Comparison of ENCODE assay signal across 8 cellular contexts in the genomic region with DNA sequence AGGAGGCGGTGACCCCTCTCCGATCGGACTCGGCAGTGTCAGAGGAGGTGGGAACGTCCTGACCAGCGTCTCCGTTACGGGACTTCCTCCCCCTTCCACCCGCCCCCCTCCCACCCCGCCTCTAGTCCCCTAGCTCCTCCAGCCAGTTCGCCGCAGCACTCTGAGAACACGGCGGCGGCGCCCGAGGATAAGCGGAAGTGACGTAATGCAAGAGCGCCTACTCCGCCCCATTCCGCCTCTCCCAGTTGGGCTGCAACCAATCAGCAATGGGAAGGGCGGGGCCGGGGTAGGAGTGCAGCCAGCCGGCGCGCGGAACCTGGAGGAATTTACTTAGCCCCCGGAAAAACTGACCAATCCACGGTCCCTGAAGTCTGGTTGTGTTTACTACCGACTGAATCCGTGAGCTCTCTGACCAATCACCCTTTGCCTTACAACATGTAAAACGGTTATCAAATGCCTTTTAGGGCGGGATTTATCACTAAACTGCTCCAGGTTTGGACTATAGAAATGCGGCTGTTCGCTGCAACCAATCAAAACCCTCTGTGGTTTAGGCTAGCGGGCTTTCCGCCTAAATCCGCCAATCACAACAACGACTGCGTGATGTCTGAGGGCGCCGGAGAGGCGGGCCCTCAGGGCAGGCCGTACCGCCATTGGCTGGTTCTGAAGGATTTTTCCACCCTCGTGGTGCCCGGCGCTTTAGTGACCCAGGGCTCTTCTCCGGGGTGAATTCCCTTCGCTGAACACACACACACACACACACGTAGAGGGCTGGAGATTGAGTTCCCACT. TPM values are rescaled to one million over a fixed set of nuclear protein-coding genes. Genes with fewer than 3 reads are reported as not detected.
DNase-seq lines count a peak whose midpoint lies in the region; TF ChIP-seq lines count a peak whose summit lies in the region.

A gene with protein sequence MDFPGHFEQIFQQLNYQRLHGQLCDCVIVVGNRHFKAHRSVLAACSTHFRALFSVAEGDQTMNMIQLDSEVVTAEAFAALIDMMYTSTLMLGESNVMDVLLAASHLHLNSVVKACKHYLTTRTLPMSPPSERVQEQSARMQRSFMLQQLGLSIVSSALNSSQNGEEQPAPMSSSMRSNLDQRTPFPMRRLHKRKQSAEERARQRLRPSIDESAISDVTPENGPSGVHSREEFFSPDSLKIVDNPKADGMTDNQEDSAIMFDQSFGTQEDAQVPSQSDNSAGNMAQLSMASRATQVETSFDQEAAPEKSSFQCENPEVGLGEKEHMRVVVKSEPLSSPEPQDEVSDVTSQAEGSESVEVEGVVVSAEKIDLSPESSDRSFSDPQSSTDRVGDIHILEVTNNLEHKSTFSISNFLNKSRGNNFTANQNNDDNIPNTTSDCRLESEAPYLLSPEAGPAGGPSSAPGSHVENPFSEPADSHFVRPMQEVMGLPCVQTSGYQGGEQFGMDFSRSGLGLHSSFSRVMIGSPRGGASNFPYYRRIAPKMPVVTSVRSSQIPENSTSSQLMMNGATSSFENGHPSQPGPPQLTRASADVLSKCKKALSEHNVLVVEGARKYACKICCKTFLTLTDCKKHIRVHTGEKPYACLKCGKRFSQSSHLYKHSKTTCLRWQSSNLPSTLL (minus strand): TSS at position 202 of the 788 bp plus-strand sequence. CDS start 22,899 bp downstream, outside the sequence.

- no peak for TF ChIP-seq EP300 in suprapubic skin (IDR thresholded peaks at IDR 0.05)

- peak within 1 kb of the TSS; percentile 98 for H3K27ac ChIP-seq in suprapubic skin

- H3K36me3 Mint-ChIP-seq in activated naive CD4-positive, alpha-beta T cell treated with anti-CD3 and anti-CD28 coated beads, Interleukin-2, amount 10 ng/mL, durations not matched to agents 7 days and 5 days: peaks cover 13% of the 10 kb centered on the region

- H3K27ac Mint-ChIP-seq in activated naive CD4-positive, alpha-beta T cell treated with anti-CD3 and anti-CD28 coated beads, Interleukin-2, amount 10 ng/mL, durations not matched to agents 7 days and 5 days: peak within 1 kb of the TSS; percentile 98

- no peaks in the 10 kb centered on the region for H3K27me3 ChIP-seq in suprapubic skin

- TF ChIP-seq POLR2A in suprapubic skin (IDR thresholded peaks at IDR 0.05): no peak

- H3K4me1 Mint-ChIP-seq in activated naive CD4-positive, alpha-beta T cell treated with anti-CD3 and anti-CD28 coated beads, Interleukin-2, amount 10 ng/mL, durations not matched to agents 7 days and 5 days: peaks cover 36% of the 10 kb centered on the region

- peaks cover 42% of the 10 kb centered on the region for H3K4me1 ChIP-seq in suprapubic skin

- 0% methylated on average over 24 of the region's 52 CpGs for WGBS in suprapubic skin

- CTCF ChIA-PET in activated naive CD4-positive, alpha-beta T cell treated with anti-CD3 and anti-CD28 coated beads, Interleukin-2, amount 10 ng/mL, durations not matched to agents 7 days and 5 days (lab: Charles Lee): interaction anchor here (0.7 to 1.1 kb wide), 2 partner anchors 16 to 44 kb away, joined by 3 to 4 read pairs; no protein-coding TSS in a partner anchor

- TF ChIP-seq CTCF in HFF-Myc (IDR thresholded peaks at IDR 0.05; ENCODE audit: low read depth, low read length, missing control alignments) (no peak), suprapubic skin (IDR thresholded peaks at IDR 0.05) (no peak)

- H3K27me3 Mint-ChIP-seq in activated naive CD4-positive, alpha-beta T cell treated with anti-CD3 and anti-CD28 coated beads, Interleukin-2, amount 10 ng/mL, durations not matched to agents 7 days and 5 days: peaks cover 5% of the 10 kb centered on the region

- H3K9me3 ChIP-seq in suprapubic skin: no peaks in the 10 kb centered on the region

- no peaks in the 10 kb centered on the region for H3K36me3 ChIP-seq in suprapubic skin

- H3K9me3 Mint-ChIP-seq in activated naive CD4-positive, alpha-beta T cell treated with anti-CD3 and anti-CD28 coated beads, Interleukin-2, amount 10 ng/mL, durations not matched to agents 7 days and 5 days: no peaks in the 10 kb centered on the region

- peak within 1 kb of the TSS; percentile 94 for H3K4me3 Mint-ChIP-seq in activated naive CD4-positive, alpha-beta T cell treated with anti-CD3 and anti-CD28 coated beads, Interleukin-2, amount 10 ng/mL, durations not matched to agents 7 days and 5 days

- DNase-seq in GF-D8 (lab: John Stamatoyannopoulos, UW) (peak; percentile 98), HFF-Myc (ENCODE audit: extremely low read depth, low read depth) (peak; percentile 100), NAMALWA (ENCODE audit: low spot score) (peak; percentile 99), SK-N-DZ (ENCODE audit: low spot score) (peak; percentile 100), germinal center (ENCODE audit: low spot score) (peak; percentile 100), non-pigmented ciliary epithelial cell (ENCODE audit: low read depth) (peak; percentile 100), suprapubic skin (ENCODE audit: low spot score in 2 of 2) (peak; percentile 100)
- DNase-seq in activated naive CD4-positive, alpha-beta T cell treated with anti-CD3 and anti-CD28 coated beads, Interleukin-2, amount 10 ng/mL, durations not matched to agents 7 days and 5 days: peak; percentile 99

- H3K4me3 ChIP-seq in HFF-Myc (replicated peaks; ENCODE audit: low read depth, low read length): peak within 1 kb of the TSS; percentile 91
- H3K4me3 ChIP-seq in suprapubic skin: peak within 1 kb of the TSS; percentile 79

RNA-seq across cellular contexts. Expression of the gene that starts here (rescaled TPM):
- polyA plus RNA-seq in SK-N-DZ (2014; cell fraction: cytosol; rRNA removed): 31.7 and 35.9 TPM in 2 replicates
- 19.0 and 21.7 TPM in 2 replicates for polyA plus RNA-seq in SK-N-DZ (2014; cell fraction: nucleus; rRNA removed)
- 10 to 100 TPM; 18.0 to 24.7 (median 23.5) TPM for total RNA-seq in suprapubic skin

Comparison
In these comparisons a context has a peak if more than half of its experiments do, and no peak if none do; other contexts are left out.
1. Peak in every context shown above with its lines: DNase-seq, H3K4me3 ChIP-seq and H3K27ac ChIP-seq.